1 cellular context compared by ENCODE assay signal in genomic region chr6:166244353-166245045, GRCh38.
A peak's percentile ranks its signal among the peaks of the same experiment; 100 is the strongest.
TF ChIP-seq lines count a peak whose summit lies in the region.

No MANE protein-coding gene starts in this region.

TF ChIP-seq in GM12878, 131 proteins besides CTCF, POLR2A, EP300 and RAD21 (continued from another document):
- TF ChIP-seq E2F4 (IDR thresholded peaks at IDR 0.05; ENCODE audit: low read depth, low read length) (no peak), LARP7 (IDR thresholded peaks at IDR 0.05) (no peak), SRF (IDR thresholded peaks at IDR 0.05; ENCODE audit: low read depth in 2 of 2, low read length in 2 of 2) (no peak), BMI1 (IDR thresholded peaks at IDR 0.05; ENCODE audit: borderline replicate concordance) (no peak; the same call in 1 of the 2 replicates), ZBED1 (IDR thresholded peaks at IDR 0.05; ENCODE audit: borderline replicate concordance) (no peak), NRF1 (conservative IDR thresholded peaks at IDR 0.05; ENCODE audit: low read depth, low read length) (no peak), ESRRA (IDR thresholded peaks at IDR 0.05; ENCODE audit: low read length) (no peak), SMARCA5 (IDR thresholded peaks at IDR 0.05) (0 out of 2 replicates have a peak, but pooled peaks have one; percentile 22), MTA2 (IDR thresholded peaks at IDR 0.05; ENCODE audit: low read depth) (peak; percentile 48; the same call in 1 of the 2 replicates), MEF2B (IDR thresholded peaks at IDR 0.05; ENCODE audit: partially characterized antibody, poor library complexity, severe bottlenecking) (peak; percentile 49), USF2 (IDR thresholded peaks at IDR 0.05; ENCODE audit: borderline replicate concordance, low read depth, low read length) (no peak), ZBTB40 (IDR thresholded peaks at IDR 0.05; ENCODE audit: borderline replicate concordance) (no peak), PAX5 (IDR thresholded peaks at IDR 0.05; ENCODE audit: borderline replicate concordance, low read depth, low read length) (peak; percentile 45; the same call in 1 of the 2 replicates), BHLHE40 (IDR thresholded peaks at IDR 0.05; ENCODE audit: borderline replicate concordance in 1 of 2, low read depth in 2 of 2, low read length in 1 of 2) (peak in 1 of 2 experiments; percentile 54; a peak in 1 of 4 replicates), RBBP5 (conservative IDR thresholded peaks at IDR 0.05) (no peak), KDM1A (IDR thresholded peaks at IDR 0.05; ENCODE audit: borderline replicate concordance) (no peak), MEF2A (IDR thresholded peaks at IDR 0.05; ENCODE audit: insufficient read depth, low read depth, low read length) (no peak), HCFC1 (IDR thresholded peaks at IDR 0.05; ENCODE audit: low read length) (no peak), MLLT1 (IDR thresholded peaks at IDR 0.05) (peak; percentile 47; the same call in 1 of the 2 replicates), E4F1 (IDR thresholded peaks at IDR 0.05; ENCODE audit: borderline replicate concordance, partially characterized antibody) (no peak), RFX5 (IDR thresholded peaks at IDR 0.05; ENCODE audit: low read depth, low read length) (no peak), RB1 (IDR thresholded peaks at IDR 0.05; ENCODE audit: borderline replicate concordance) (no peak), ZSCAN29 (IDR thresholded peaks at IDR 0.05) (no peak), IRF4 (IDR thresholded peaks at IDR 0.05; ENCODE audit: low read depth, low read length) (no peak), PRDM15 (CRISPR knock-in tag; IDR thresholded peaks at IDR 0.05) (no peak), NFXL1 (IDR thresholded peaks at IDR 0.05; ENCODE audit: borderline replicate concordance) (no peak), MYC (IDR thresholded peaks at IDR 0.05; ENCODE audit: insufficient read depth, insufficient read length, insufficient replicate concordance, low read length, severe bottlenecking) (no peak), SMC3 (IDR thresholded peaks at IDR 0.05; ENCODE audit: borderline replicate concordance, low read length) (no peak), IKZF1 (conservative IDR thresholded peaks at IDR 0.05) (no peak), GATAD2B (conservative IDR thresholded peaks at IDR 0.05; ENCODE audit: low read depth) (no peak), CREB1 (IDR thresholded peaks at IDR 0.05; ENCODE audit: low read depth) (no peak), FOXM1 (IDR thresholded peaks at IDR 0.05; ENCODE audit: low read depth, low read length) (no peak)
TF ChIP-seq in GM12878: peak in this region for 15.
